ENCODE assay signal across 2 cellular contexts in the genomic region with DNA sequence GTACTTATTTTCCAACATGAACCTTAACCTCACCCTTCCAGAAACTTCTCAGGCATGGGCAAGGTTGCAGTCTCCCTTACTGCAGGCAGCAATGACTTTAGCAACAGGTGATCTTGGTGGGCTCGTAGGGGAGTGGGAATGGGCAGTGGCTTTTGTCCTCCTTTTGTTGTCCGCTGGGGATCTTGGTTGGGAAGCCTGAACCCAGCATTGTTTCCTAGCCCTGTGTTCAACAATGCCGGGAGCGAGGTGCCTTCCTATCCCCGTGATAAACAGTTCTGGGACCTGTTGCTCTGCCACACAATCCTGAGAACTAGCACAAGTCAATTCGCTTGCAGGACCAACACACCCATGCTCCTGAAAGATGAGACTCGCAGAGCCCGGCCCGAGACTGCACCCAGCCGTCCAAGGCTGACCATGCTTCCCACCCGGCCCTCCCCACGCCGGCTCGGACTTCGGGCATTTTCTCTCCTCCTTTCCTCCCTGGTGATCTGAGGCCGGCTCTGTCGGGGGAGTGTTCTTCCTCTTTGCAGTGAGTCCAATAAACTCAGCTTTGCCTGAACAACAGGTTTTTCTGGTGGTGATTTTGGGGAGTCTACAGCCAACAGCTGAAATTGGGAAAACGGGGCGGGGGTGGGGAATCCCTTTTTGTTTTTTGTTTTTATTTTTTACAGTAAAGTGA.
TF ChIP-seq lines count a peak whose summit lies in the region.

No MANE protein-coding gene starts in this region.

TF ChIP-seq in H1, 55 proteins besides CTCF, POLR2A, EP300 and RAD21 (continues in another document):
- TF ChIP-seq BACH1 (IDR thresholded peaks at IDR 0.05; ENCODE audit: low read length) (no peak), KDM5A (IDR thresholded peaks at IDR 0.05; ENCODE audit: low read length) (no peak), SRF (IDR thresholded peaks at IDR 0.05; ENCODE audit: low read depth, low read length) (no peak), BCL11A (IDR thresholded peaks at IDR 0.05; ENCODE audit: low read depth in 2 of 2, low read length in 2 of 2) (no peak), SP1 (IDR thresholded peaks at IDR 0.05; ENCODE audit: low read depth, low read length) (no peak), TEAD4 (IDR thresholded peaks at IDR 0.05; ENCODE audit: low read depth, low read length) (no peak), EGR1 (IDR thresholded peaks at IDR 0.05; ENCODE audit: borderline replicate concordance, low read depth, low read length) (no peak), SP4 (IDR thresholded peaks at IDR 0.05; ENCODE audit: low read length) (no peak), RNF2 (IDR thresholded peaks at IDR 0.05; ENCODE audit: borderline replicate concordance, low read depth, low read length, missing control alignments, poor library complexity, severe bottlenecking) (no peak), JUN (IDR thresholded peaks at IDR 0.05; ENCODE audit: low read depth, low read length) (no peak), CHD1 (IDR thresholded peaks at IDR 0.05; ENCODE audit: low read depth, low read length) (no peak), NRF1 (IDR thresholded peaks at IDR 0.05; ENCODE audit: low read depth, low read length) (no peak), CTBP2 (IDR thresholded peaks at IDR 0.05; ENCODE audit: borderline replicate concordance, insufficient read depth, insufficient read length, low read length) (no peak), KDM1A (IDR thresholded peaks at IDR 0.05; ENCODE audit: borderline replicate concordance, low read length) (no peak), ATF3 (IDR thresholded peaks at IDR 0.05; ENCODE audit: insufficient read depth, low read depth, low read length) (no peak), FOSL1 (IDR thresholded peaks at IDR 0.05; ENCODE audit: insufficient read depth, low read depth, low read length) (no peak)
- TF ChIP-seq, protein P1, sequence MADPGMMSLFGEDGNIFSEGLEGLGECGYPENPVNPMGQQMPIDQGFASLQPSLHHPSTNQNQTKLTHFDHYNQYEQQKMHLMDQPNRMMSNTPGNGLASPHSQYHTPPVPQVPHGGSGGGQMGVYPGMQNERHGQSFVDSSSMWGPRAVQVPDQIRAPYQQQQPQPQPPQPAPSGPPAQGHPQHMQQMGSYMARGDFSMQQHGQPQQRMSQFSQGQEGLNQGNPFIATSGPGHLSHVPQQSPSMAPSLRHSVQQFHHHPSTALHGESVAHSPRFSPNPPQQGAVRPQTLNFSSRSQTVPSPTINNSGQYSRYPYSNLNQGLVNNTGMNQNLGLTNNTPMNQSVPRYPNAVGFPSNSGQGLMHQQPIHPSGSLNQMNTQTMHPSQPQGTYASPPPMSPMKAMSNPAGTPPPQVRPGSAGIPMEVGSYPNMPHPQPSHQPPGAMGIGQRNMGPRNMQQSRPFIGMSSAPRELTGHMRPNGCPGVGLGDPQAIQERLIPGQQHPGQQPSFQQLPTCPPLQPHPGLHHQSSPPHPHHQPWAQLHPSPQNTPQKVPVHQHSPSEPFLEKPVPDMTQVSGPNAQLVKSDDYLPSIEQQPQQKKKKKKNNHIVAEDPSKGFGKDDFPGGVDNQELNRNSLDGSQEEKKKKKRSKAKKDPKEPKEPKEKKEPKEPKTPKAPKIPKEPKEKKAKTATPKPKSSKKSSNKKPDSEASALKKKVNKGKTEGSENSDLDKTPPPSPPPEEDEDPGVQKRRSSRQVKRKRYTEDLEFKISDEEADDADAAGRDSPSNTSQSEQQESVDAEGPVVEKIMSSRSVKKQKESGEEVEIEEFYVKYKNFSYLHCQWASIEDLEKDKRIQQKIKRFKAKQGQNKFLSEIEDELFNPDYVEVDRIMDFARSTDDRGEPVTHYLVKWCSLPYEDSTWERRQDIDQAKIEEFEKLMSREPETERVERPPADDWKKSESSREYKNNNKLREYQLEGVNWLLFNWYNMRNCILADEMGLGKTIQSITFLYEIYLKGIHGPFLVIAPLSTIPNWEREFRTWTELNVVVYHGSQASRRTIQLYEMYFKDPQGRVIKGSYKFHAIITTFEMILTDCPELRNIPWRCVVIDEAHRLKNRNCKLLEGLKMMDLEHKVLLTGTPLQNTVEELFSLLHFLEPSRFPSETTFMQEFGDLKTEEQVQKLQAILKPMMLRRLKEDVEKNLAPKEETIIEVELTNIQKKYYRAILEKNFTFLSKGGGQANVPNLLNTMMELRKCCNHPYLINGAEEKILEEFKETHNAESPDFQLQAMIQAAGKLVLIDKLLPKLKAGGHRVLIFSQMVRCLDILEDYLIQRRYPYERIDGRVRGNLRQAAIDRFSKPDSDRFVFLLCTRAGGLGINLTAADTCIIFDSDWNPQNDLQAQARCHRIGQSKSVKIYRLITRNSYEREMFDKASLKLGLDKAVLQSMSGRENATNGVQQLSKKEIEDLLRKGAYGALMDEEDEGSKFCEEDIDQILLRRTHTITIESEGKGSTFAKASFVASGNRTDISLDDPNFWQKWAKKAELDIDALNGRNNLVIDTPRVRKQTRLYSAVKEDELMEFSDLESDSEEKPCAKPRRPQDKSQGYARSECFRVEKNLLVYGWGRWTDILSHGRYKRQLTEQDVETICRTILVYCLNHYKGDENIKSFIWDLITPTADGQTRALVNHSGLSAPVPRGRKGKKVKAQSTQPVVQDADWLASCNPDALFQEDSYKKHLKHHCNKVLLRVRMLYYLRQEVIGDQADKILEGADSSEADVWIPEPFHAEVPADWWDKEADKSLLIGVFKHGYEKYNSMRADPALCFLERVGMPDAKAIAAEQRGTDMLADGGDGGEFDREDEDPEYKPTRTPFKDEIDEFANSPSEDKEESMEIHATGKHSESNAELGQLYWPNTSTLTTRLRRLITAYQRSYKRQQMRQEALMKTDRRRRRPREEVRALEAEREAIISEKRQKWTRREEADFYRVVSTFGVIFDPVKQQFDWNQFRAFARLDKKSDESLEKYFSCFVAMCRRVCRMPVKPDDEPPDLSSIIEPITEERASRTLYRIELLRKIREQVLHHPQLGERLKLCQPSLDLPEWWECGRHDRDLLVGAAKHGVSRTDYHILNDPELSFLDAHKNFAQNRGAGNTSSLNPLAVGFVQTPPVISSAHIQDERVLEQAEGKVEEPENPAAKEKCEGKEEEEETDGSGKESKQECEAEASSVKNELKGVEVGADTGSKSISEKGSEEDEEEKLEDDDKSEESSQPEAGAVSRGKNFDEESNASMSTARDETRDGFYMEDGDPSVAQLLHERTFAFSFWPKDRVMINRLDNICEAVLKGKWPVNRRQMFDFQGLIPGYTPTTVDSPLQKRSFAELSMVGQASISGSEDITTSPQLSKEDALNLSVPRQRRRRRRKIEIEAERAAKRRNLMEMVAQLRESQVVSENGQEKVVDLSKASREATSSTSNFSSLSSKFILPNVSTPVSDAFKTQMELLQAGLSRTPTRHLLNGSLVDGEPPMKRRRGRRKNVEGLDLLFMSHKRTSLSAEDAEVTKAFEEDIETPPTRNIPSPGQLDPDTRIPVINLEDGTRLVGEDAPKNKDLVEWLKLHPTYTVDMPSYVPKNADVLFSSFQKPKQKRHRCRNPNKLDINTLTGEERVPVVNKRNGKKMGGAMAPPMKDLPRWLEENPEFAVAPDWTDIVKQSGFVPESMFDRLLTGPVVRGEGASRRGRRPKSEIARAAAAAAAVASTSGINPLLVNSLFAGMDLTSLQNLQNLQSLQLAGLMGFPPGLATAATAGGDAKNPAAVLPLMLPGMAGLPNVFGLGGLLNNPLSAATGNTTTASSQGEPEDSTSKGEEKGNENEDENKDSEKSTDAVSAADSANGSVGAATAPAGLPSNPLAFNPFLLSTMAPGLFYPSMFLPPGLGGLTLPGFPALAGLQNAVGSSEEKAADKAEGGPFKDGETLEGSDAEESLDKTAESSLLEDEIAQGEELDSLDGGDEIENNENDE (IDR thresholded peaks at IDR 0.05; ENCODE audit: insufficient replicate concordance, low read length): no peak

TF ChIP-seq in GM12891, 5 proteins besides CTCF, POLR2A, EP300 and RAD21:
- TF ChIP-seq TAF1 (IDR thresholded peaks at IDR 0.05; ENCODE audit: low read depth, low read length) (no peak), POLR2AphosphoS5 (IDR thresholded peaks at IDR 0.05; ENCODE audit: low read depth, low read length) (no peak), SPI1 (IDR thresholded peaks at IDR 0.05; ENCODE audit: low read depth, low read length) (no peak), PAX5 (IDR thresholded peaks at IDR 0.05; ENCODE audit: insufficient read depth, low read length, severe bottlenecking) (no peak), POU2F2 (IDR thresholded peaks at IDR 0.05; ENCODE audit: low read depth, low read length) (no peak)
